In genomic region chr6:56906752-56907151, GRCh38 we compare ENCODE assay signal across 21 cellular contexts. TPM values are rescaled to one million over a fixed set of nuclear protein-coding genes. Genes with fewer than 3 reads are reported as not detected.
DNase-seq lines count a peak whose midpoint lies in the region; ATAC-seq, FAIRE-seq and TF ChIP-seq lines count a peak whose summit lies in the region.
"Had no signal": no experiment of that assay in that cellular context is flagged by ENCODE, and none has a peak within 500 bp of the region (broad histone marks: within the 10 kb centered on the region; RNA-seq: fewer than 3 reads in every experiment).

No MANE protein-coding gene starts in this region.

- peak overlapping the region; percentile 25 for H3K4me2 ChIP-seq in GM23248 (ENCODE audit: unreplicated experiment)

- no peaks in the 10 kb centered on the region for H3K9me2 ChIP-seq in GM23248 (ENCODE audit: insufficient read depth)

- no peak overlapping the region for H2AFZ ChIP-seq in GM23248

- H3K9ac ChIP-seq in GM23248 = no peak overlapping the region

- H3K27me3 ChIP-seq in GM23248 (replicated peaks; ENCODE audit: insufficient read depth) = no peaks in the 10 kb centered on the region
- H3K27me3 ChIP-seq: dorsolateral prefrontal cortex, sigmoid colon had no signal

- in situ Hi-C loops in GM23248 (cut with MboI) = loop anchor here (10.0 to 25.0 kb wide), 2 partner anchors 128 to 406 kb away; partner anchors contain the start of gene PRIM2
- in situ Hi-C loops in KBM-7 (cut with MboI; ENCODE audit: low pct_unique_long_range_greater_than_20kb, low sequenced_read_pairs) = loop anchor here (25.0 kb wide), 1 partner anchor 406 kb away; the partner anchor contains the start of gene PRIM2

- H3K9me3 ChIP-seq in GM23248 (ENCODE audit: low read depth) = no peaks in the 10 kb centered on the region
- H3K9me3 ChIP-seq: sigmoid colon had no signal

- 0 out of 2 replicates have a peak overlapping the region, but pooled peaks have one; percentile 12 for H3K27ac ChIP-seq in GM23248
- H3K27ac ChIP-seq: dorsolateral prefrontal cortex, sigmoid colon had no signal

- DNase-seq in A172 (ENCODE audit: low spot score) (peak; percentile 31), GM23248 (peak; percentile 64), RCC 7860 (ENCODE audit: low spot score) (peak; percentile 38), fibroblast of mammary gland (ENCODE audit: low read depth) (peak; percentile 53), kidney glomerular epithelial cell (lab: John Stamatoyannopoulos, UW) (no peak), KBM-7 (no peak), DMS79 (lab: John Stamatoyannopoulos, UW) (no peak)
- DNase-seq: activated CD4-positive, alpha-beta T cell treated with anti-CD3 and anti-CD28 coated beads for 48 hours; activated naive CD4-positive, alpha-beta T cell treated with anti-CD3 and anti-CD28 coated beads, Interleukin-2, amount 10 ng/mL, durations not matched to agents 7 days and 5 days; activated T-cell treated with anti-CD3 and anti-CD28 coated beads, Interleukin-2, amount 50 U/mL, for 72 hours; anterior cingulate cortex; CD4-positive, CD25-positive, alpha-beta regulatory T cell; dorsolateral prefrontal cortex; NCI-H1105; NCI-H2029 treated with DMSO at 0.1 percent for 48 hours; NCI-H524; posterior cingulate gyrus; sigmoid colon had no signal

- no peak for ATAC-seq in HG02642 (IDR thresholded peaks at IDR 0.05; ENCODE audit: poor library complexity, unreplicated experiment)
- ATAC-seq: activated T-cell treated with anti-CD3 and anti-CD28 coated beads, Interleukin-2, amount 50 U/mL, for 72 hours had no signal

- H3K4me1 ChIP-seq in GM23248 (ENCODE audit: insufficient read depth) = peaks cover 65% of the 10 kb centered on the region

- H3K36me3 ChIP-seq in GM23248 (ENCODE audit: low read depth) = no peaks in the 10 kb centered on the region
- H3K36me3 ChIP-seq: sigmoid colon had no signal

- H3K4me3 ChIP-seq in GM23248 (no peak overlapping the region), fibroblast of mammary gland (ENCODE audit: control insufficient read depth, low read depth, low read length) (no peak overlapping the region)
- H3K4me3 ChIP-seq: dorsolateral prefrontal cortex, sigmoid colon had no signal

- peaks cover 4% of the 10 kb centered on the region; the same call in 1 of the 2 replicates for H4K20me1 ChIP-seq in GM23248 (ENCODE audit: insufficient read depth)

- no peak for FAIRE-seq in RCC 7860 (lab: Jason Lieb, UNC)
- FAIRE-seq: endothelial cell of umbilical vein, GM12892 had no signal

- H3K79me2 ChIP-seq in GM23248 (ENCODE audit: insufficient read depth) = peaks cover 93% of the 10 kb centered on the region

- 21% methylated on average over 3 of the region's 3 CpGs for whole genome bisulfite sequencing in GM23248 (ENCODE audit: low coverage in 1 of 2, low lambda C conversion rate in 2 of 2, missing lambda C conversion rate in 2 of 2), 2 experiments

- H3F3A ChIP-seq in GM23248 (ENCODE audit: insufficient read depth) = peaks cover 56% of the 10 kb centered on the region

- no peak for TF ChIP-seq CTCF in fibroblast of mammary gland (conservative IDR thresholded peaks at IDR 0.05; ENCODE audit: control insufficient read depth, insufficient read depth, low read depth, low read length)

RNA-seq across cellular contexts. Expression of gene BEND6, which starts 48.2 kb away (rescaled TPM):
- total RNA-seq in A172 (2014; rRNA removed; shearing (Covaris generic)) = 11.7 and 14.1 TPM in 2 replicates
- total RNA-seq in GM23248 (2014; rRNA removed; shearing (Covaris generic)) = 20.6 and 24.6 TPM in 2 replicates
- 22.5 and 25.1 TPM in 2 replicates for polyA plus RNA-seq in GM23248 (2016; fragmentation: Nextera tagmentation; extraction: Ambion mirVana)
- total RNA-seq: CD4-positive, CD25-positive, alpha-beta regulatory T cell had no signal
- polyA plus RNA-seq: CD4-positive, CD25-positive, alpha-beta regulatory T cell had no signal

Comparison
In these comparisons a context has a peak if more than half of its experiments do, and no peak if none do; other contexts are left out.
1. DNase-seq: peak in A172 (single experiment), GM23248 (single experiment), RCC 7860 (single experiment) and fibroblast of mammary gland (single experiment); none in kidney glomerular epithelial cell (single experiment), KBM-7 (single experiment) and DMS79 (single experiment).